ENCODE assay signal across 28 cellular contexts in genomic region chr18:5029622-5030021, GRCh38.
"Had no signal": no experiment of that assay in that cellular context is flagged by ENCODE, and none has a peak within 500 bp of the region (broad histone marks: within the 10 kb centered on the region; RNA-seq: fewer than 3 reads in every experiment).

No MANE protein-coding gene starts in this region.

- H3K9ac ChIP-seq: parathyroid adenoma had no signal

- H3K36me3 ChIP-seq: ovary, right lobe of liver, sigmoid colon, suprapubic skin, tibial artery, transverse colon, upper lobe of right lung, uterus had no signal

- H3K4me1 Mint-ChIP-seq: naive thymus-derived CD4-positive, alpha-beta T cell; natural killer cell; nephron; stimulated activated effector memory CD8-positive, alpha-beta T cell treated with anti-CD3 and anti-CD28 coated beads, Interleukin-12 subunit alpha, Interleukin-12 subunit beta, amount 100 ng/mL, for 72 hours; stimulated activated naive CD8-positive, alpha-beta T cell treated with anti-CD3 and anti-CD28 coated beads, Interleukin-15, amount 100 ng/mL, for 72 hours had no signal

- H3K79me2 ChIP-seq: parathyroid adenoma had no signal

- H3K9me3 ChIP-seq: ovary, psoas muscle, right lobe of liver, suprapubic skin, testis, transverse colon, upper lobe of right lung, uterus had no signal

- H3K27ac ChIP-seq: ovary, parathyroid adenoma, psoas muscle, right lobe of liver, sigmoid colon, suprapubic skin, testis, tibial artery, transverse colon, upper lobe of right lung, uterus had no signal

- DNase-seq: naive thymus-derived CD4-positive, alpha-beta T cell; natural killer cell; occipital lobe; ovary; posterior cingulate gyrus; psoas muscle; right cardiac atrium; right lobe of liver; sigmoid colon; small intestine; stimulated activated CD4-positive, alpha-beta T cell treated with anti-CD3 and anti-CD28 coated beads, Interleukin-15, amount 100 ng/mL, for 24 hours; stimulated activated CD4-positive, alpha-beta T cell treated with anti-CD3 and anti-CD28 coated beads, Interleukin-2, amount 100 ng/mL, for 24 hours; stimulated activated CD4-positive, alpha-beta T cell treated with anti-CD3 and anti-CD28 coated beads, Interleukin-2, amount 100 ng/mL, for 48 hours; stimulated activated CD4-positive, alpha-beta T cell treated with anti-CD3 and anti-CD28 coated beads, Interleukin-4, amount 100 ng/mL, for 24 hours; stimulated activated naive CD4-positive, alpha-beta T cell; stimulated activated naive CD8-positive, alpha-beta T cell treated with anti-CD3 and anti-CD28 coated beads, Interleukin-15, amount 100 ng/mL, for 72 hours; stimulated activated naive CD8-positive, alpha-beta T cell treated with anti-CD3 and anti-CD28 coated beads, Interleukin-15, Interleukin-2, amounts not matched to agents 100 U/mL and 50 U/mL, for 24 hours; substantia nigra; testis; tibial artery; transverse colon; upper lobe of right lung; uterus had no signal

- H2AFZ ChIP-seq: parathyroid adenoma had no signal

- ATAC-seq: naive thymus-derived CD4-positive, alpha-beta T cell; natural killer cell; psoas muscle; right cardiac atrium; right lobe of liver; stimulated activated effector memory CD8-positive, alpha-beta T cell treated with anti-CD3 and anti-CD28 coated beads, Interleukin-12 subunit alpha, Interleukin-12 subunit beta, amount 100 ng/mL, for 72 hours; stimulated activated naive CD8-positive, alpha-beta T cell treated with anti-CD3 and anti-CD28 coated beads, Interleukin-15, amount 100 ng/mL, for 72 hours; stimulated activated naive CD8-positive, alpha-beta T cell treated with anti-CD3 and anti-CD28 coated beads, Interleukin-15, Interleukin-2, amounts not matched to agents 100 U/mL and 50 U/mL, for 24 hours; upper lobe of right lung had no signal

- H3K4me3 ChIP-seq: ovary, psoas muscle, right lobe of liver, sigmoid colon, suprapubic skin, testis, tibial artery, transverse colon, upper lobe of right lung, uterus had no signal

- H3K4me1 ChIP-seq: parathyroid adenoma, psoas muscle, right lobe of liver, sigmoid colon, suprapubic skin, testis, tibial artery, transverse colon, upper lobe of right lung, uterus had no signal

- H3K27ac Mint-ChIP-seq: naive thymus-derived CD4-positive, alpha-beta T cell; natural killer cell; nephron; stimulated activated effector memory CD8-positive, alpha-beta T cell treated with anti-CD3 and anti-CD28 coated beads, Interleukin-12 subunit alpha, Interleukin-12 subunit beta, amount 100 ng/mL, for 72 hours; stimulated activated naive CD8-positive, alpha-beta T cell treated with anti-CD3 and anti-CD28 coated beads, Interleukin-15, amount 100 ng/mL, for 72 hours; type B pancreatic cell had no signal

- H3K4me3 Mint-ChIP-seq: naive thymus-derived CD4-positive, alpha-beta T cell; natural killer cell; nephron; stimulated activated effector memory CD8-positive, alpha-beta T cell treated with anti-CD3 and anti-CD28 coated beads, Interleukin-12 subunit alpha, Interleukin-12 subunit beta, amount 100 ng/mL, for 72 hours; stimulated activated naive CD8-positive, alpha-beta T cell treated with anti-CD3 and anti-CD28 coated beads, Interleukin-15, amount 100 ng/mL, for 72 hours; type B pancreatic cell had no signal

- H3K27me3 ChIP-seq: ovary, right lobe of liver, sigmoid colon, suprapubic skin, testis, tibial artery, transverse colon, upper lobe of right lung, uterus had no signal

- H3K27me3 Mint-ChIP-seq: stimulated activated naive CD8-positive, alpha-beta T cell treated with anti-CD3 and anti-CD28 coated beads, Interleukin-15, amount 100 ng/mL, for 72 hours had no signal

- FAIRE-seq: small intestine had no signal

- H3K36me3 Mint-ChIP-seq: naive thymus-derived CD4-positive, alpha-beta T cell; natural killer cell; stimulated activated effector memory CD8-positive, alpha-beta T cell treated with anti-CD3 and anti-CD28 coated beads, Interleukin-12 subunit alpha, Interleukin-12 subunit beta, amount 100 ng/mL, for 72 hours; type B pancreatic cell had no signal
